Comparison of ENCODE assay signal across 1 cellular context in genomic region chr22:37262346-37262745, GRCh38.
TF ChIP-seq lines count a peak whose summit lies in the region.

No MANE protein-coding gene starts in this region.

TF ChIP-seq in IMR-90, 13 proteins besides CTCF, POLR2A, EP300 and RAD21 (continued from another document):
- no peak for TF ChIP-seq MXI1 (IDR thresholded peaks at IDR 0.05; ENCODE audit: borderline replicate concordance, low read depth, low read length)
- no peak for TF ChIP-seq MAFK (IDR thresholded peaks at IDR 0.05; ENCODE audit: low read depth, low read length)
- no peak for TF ChIP-seq RFX5 (IDR thresholded peaks at IDR 0.05; ENCODE audit: low read depth, low read length)
- no peak for TF ChIP-seq ELK1 (IDR thresholded peaks at IDR 0.05; ENCODE audit: borderline replicate concordance, low read depth, low read length)
- no peak for TF ChIP-seq FOS (IDR thresholded peaks at IDR 0.05; ENCODE audit: low read depth, low read length)
- no peak for TF ChIP-seq RCOR1 (IDR thresholded peaks at IDR 0.05; ENCODE audit: insufficient replicate concordance, low read length)
TF ChIP-seq in IMR-90: peak in this region for 0.
